In the genomic region with DNA sequence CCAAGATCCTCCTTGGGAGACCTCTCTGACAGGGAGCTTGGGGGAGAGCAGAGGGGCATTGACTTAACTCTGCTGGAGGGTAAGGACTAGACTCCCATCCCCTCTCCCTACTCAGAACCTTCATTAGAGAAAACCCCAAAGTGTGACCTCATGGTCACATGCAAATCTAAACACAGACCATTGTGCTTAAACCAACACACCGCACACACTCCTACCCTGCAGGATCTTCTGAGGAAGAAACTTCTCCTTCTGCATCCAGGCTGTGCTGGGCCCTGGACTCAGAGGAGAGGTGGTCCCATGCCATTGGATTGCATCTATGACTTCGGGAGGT, we compare ENCODE assay signal across 10 cellular contexts. TPM values are rescaled to one million over a fixed set of nuclear protein-coding genes. Genes with fewer than 3 reads are reported as not detected.
A peak's percentile ranks its signal among the peaks of the same experiment; 100 is the strongest.
DNase-seq lines count a peak whose midpoint lies in the region; ATAC-seq lines count a peak whose summit lies in the region.
"Had no signal": no experiment of that assay in that cellular context is flagged by ENCODE, and none has a peak within 500 bp of the region (broad histone marks: within the 10 kb centered on the region; RNA-seq: fewer than 3 reads in every experiment).

No MANE protein-coding gene starts in this region.

- CTCF ChIA-PET in T-cell (lab: Charles Lee) = interaction anchor here (0.6 to 3.4 kb wide), 10 partner anchors 11 to 1780 kb away, joined by 3 to 13 read pairs (median 6); a partner anchor contains a TSS

- H3K36me3 Mint-ChIP-seq in T-cell = peaks cover 9% of the 10 kb centered on the region
- peaks cover 2% of the 10 kb centered on the region for H3K36me3 Mint-ChIP-seq in stimulated activated effector memory CD8-positive, alpha-beta T cell treated with anti-CD3 and anti-CD28 coated beads, Interleukin-12 subunit alpha, Interleukin-12 subunit beta, amount 100 ng/mL, for 72 hours

- ATAC-seq in T-cell (replicated peaks in 1 of 4) (no peak), GM18520 (IDR thresholded peaks at IDR 0.05; ENCODE audit: unreplicated experiment) (no peak)
- ATAC-seq in stimulated activated effector memory CD8-positive, alpha-beta T cell treated with anti-CD3 and anti-CD28 coated beads, Interleukin-12 subunit alpha, Interleukin-12 subunit beta, amount 100 ng/mL, for 72 hours = no peak

- no peaks in the 10 kb centered on the region for H3K9me3 Mint-ChIP-seq in T-cell
- H3K9me3 Mint-ChIP-seq in stimulated activated effector memory CD8-positive, alpha-beta T cell treated with anti-CD3 and anti-CD28 coated beads, Interleukin-12 subunit alpha, Interleukin-12 subunit beta, amount 100 ng/mL, for 72 hours = no peaks in the 10 kb centered on the region

- H3K4me1 Mint-ChIP-seq in T-cell = peaks cover 37 to 42% (median 37%) of the 10 kb centered on the region in 3 donors
- H3K4me1 Mint-ChIP-seq in stimulated activated effector memory CD8-positive, alpha-beta T cell treated with anti-CD3 and anti-CD28 coated beads, Interleukin-12 subunit alpha, Interleukin-12 subunit beta, amount 100 ng/mL, for 72 hours = peaks cover 26% of the 10 kb centered on the region

- peak overlapping the region; percentile 84 to 88 (median 86) for H3K4me3 Mint-ChIP-seq in T-cell
- peak overlapping the region; percentile 81 for H3K4me3 Mint-ChIP-seq in stimulated activated effector memory CD8-positive, alpha-beta T cell treated with anti-CD3 and anti-CD28 coated beads, Interleukin-12 subunit alpha, Interleukin-12 subunit beta, amount 100 ng/mL, for 72 hours

- H3K27ac Mint-ChIP-seq in T-cell = peak overlapping the region; percentile 93
- H3K27ac Mint-ChIP-seq in stimulated activated effector memory CD8-positive, alpha-beta T cell treated with anti-CD3 and anti-CD28 coated beads, Interleukin-12 subunit alpha, Interleukin-12 subunit beta, amount 100 ng/mL, for 72 hours = peak overlapping the region; percentile 85

- H3K27me3 Mint-ChIP-seq in T-cell = no peaks in the 10 kb centered on the region

- POLR2A ChIA-PET in T-cell (lab: Charles Lee) = interaction anchor here in 1 of 2 donors (2.7 kb wide), 1 partner anchor 17 kb away, joined by 42 read pairs; a partner anchor contains a TSS

- DNase-seq in NCI-H1417 (lab: John Stamatoyannopoulos, UW) (peak in 2 of 3 experiments; percentile 50 to 72), NCI-H1417 treated with DMSO at 0.1 percent for 48 hours (lab: John Stamatoyannopoulos, UW) (no peak), T-cell (no peak), glomerular visceral epithelial cell (ENCODE audit: extremely low spot score) (peak; percentile 5), DMS 273 (lab: John Stamatoyannopoulos, UW; ENCODE audit: unreplicated experiment) (no peak), occipital lobe (lab: John Stamatoyannopoulos, UW) (no peak)
- no peak for DNase-seq in stimulated activated effector memory CD8-positive, alpha-beta T cell treated with anti-CD3 and anti-CD28 coated beads, Interleukin-12 subunit alpha, Interleukin-12 subunit beta, amount 100 ng/mL, for 72 hours (ENCODE audit: low spot score in 2 of 2)

RNA-seq across cellular contexts. Expression of a gene that starts 0.8 kb away (rescaled TPM):
- 10 to 100 TPM; 16.2 to 23.3 (median 18.5) TPM for total RNA-seq in T-cell
- 7.3 TPM for total RNA-seq in occipital lobe

RNA-seq across cellular contexts. Expression of a gene that starts 8.4 kb away (rescaled TPM):
- total RNA-seq in T-cell (not detected), occipital lobe (not detected)
- total RNA-seq: cardiac muscle cell, pulmonary artery endothelial cell had no signal

RNA-seq across cellular contexts. Expression of a gene that starts 17.0 kb away (rescaled TPM):
- 10 to 100 TPM in 3 of 5 donors, not detected in 2; 27.0 to 34.4 (median 32.6) TPM for total RNA-seq in T-cell
- total RNA-seq in occipital lobe = not detected
- total RNA-seq: cardiac muscle cell, pulmonary artery endothelial cell had no signal

Comparison
In these comparisons a context has a peak if more than half of its experiments do, and no peak if none do; other contexts are left out.
1. DNase-seq: peak in NCI-H1417 (2 of 3) and glomerular visceral epithelial cell (single experiment); none in NCI-H1417 treated with DMSO at 0.1 percent for 48 hours (single experiment), T-cell (0 of 34), stimulated activated effector memory CD8-positive, alpha-beta T cell treated with anti-CD3 and anti-CD28 coated beads, Interleukin-12 subunit alpha, Interleukin-12 subunit beta, amount 100 ng/mL, for 72 hours (0 of 2), DMS 273 (single experiment) and occipital lobe (single experiment).